In the genomic region with DNA sequence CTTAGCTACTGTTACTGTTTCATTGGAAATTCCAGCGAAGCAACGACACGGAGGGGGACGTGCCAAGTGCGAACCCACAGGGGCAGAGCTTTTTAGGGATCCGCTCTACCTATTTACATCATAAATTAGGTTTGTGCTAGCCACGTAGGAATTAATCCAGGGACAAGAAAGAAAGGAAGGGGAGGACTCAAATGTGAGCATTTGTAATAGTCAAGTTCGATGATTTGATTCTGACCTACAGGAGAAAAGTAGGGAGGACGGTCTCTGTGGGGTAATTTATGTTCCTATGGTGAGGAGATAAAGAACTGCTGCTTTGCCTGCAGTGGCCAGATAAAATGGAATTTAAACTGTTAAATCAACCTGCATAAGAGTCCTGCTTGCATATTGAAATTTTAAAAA, we compare ENCODE assay signal across 8 cellular contexts. TPM values are rescaled to one million over a fixed set of nuclear protein-coding genes. Genes with fewer than 3 reads are reported as not detected.
DNase-seq lines count a peak whose midpoint lies in the region; TF ChIP-seq lines count a peak whose summit lies in the region.

No MANE protein-coding gene starts in this region.

- H3K27me3 ChIP-seq in transverse colon: no peaks in the 10 kb centered on the region

- in situ Hi-C loops in transverse colon (cut with MboI; ENCODE audit: low pct_ligation_motif_present in 1 of 4, low pct_unique_long_range_greater_than_20kb in 1 of 4, low sequenced_read_pairs in 3 of 4): no loop called here

- H3K27ac ChIP-seq in angular gyrus (ENCODE audit: low read depth, low read length): peak overlapping the region; percentile 66
- peak overlapping the region; percentile 78 to 89 (median 85) for H3K27ac ChIP-seq in transverse colon

- intact Hi-C loops in lower leg skin (cut with DNase I; ENCODE audit: low total_unique reads) (no loop called here), transverse colon (cut with DNase I; ENCODE audit: low total_unique reads) (no loop called here), head of caudate nucleus (cut with DNase I) (no loop called here)

- H3K27me3 Mint-ChIP-seq in activated naive CD4-positive, alpha-beta T cell treated with anti-CD3 and anti-CD28 coated beads, Interleukin-2, amount 10 ng/mL, durations not matched to agents 7 days and 5 days: no peaks in the 10 kb centered on the region

- H3K4me3 ChIP-seq in lower leg skin (ENCODE audit: low read depth, poor library complexity, severe bottlenecking) (peak overlapping the region; percentile 20), transverse colon (peak overlapping the region; percentile 4 to 54 (median 40))

- 1 to 30% methylated on average over 9 of the region's 9 CpGs for WGBS in lower leg skin, 2 donors
- 37% methylated on average over 9 of the region's 9 CpGs; no CpG with 5 or more reads in 1 of the 2 donors for WGBS in transverse colon (ENCODE audit: low coverage in 1 of 2), 2 donors

- H3K4me3 Mint-ChIP-seq in activated naive CD4-positive, alpha-beta T cell treated with anti-CD3 and anti-CD28 coated beads, Interleukin-2, amount 10 ng/mL, durations not matched to agents 7 days and 5 days: peak overlapping the region; percentile 95

- H3K36me3 ChIP-seq in transverse colon: no peaks in the 10 kb centered on the region

- no peak for DNase-seq in activated naive CD4-positive, alpha-beta T cell treated with anti-CD3 and anti-CD28 coated beads, Interleukin-2, amount 10 ng/mL, durations not matched to agents 7 days and 5 days
- no peak for DNase-seq in activated naive CD4-positive, alpha-beta T cell treated with Interleukin-2 at 50 U/mL for 16 hours
- DNase-seq in lower leg skin (ENCODE audit: low spot score in 2 of 2) (no peak), transverse colon (no peak), GOT3 (lab: John Stamatoyannopoulos, UW) (no peak), head of caudate nucleus (no peak), ureter (ENCODE audit: low spot score) (no peak)

- no peak for TF ChIP-seq EP300 in transverse colon (IDR thresholded peaks at IDR 0.05; ENCODE audit: low read depth)

- peaks cover 19% of the 10 kb centered on the region for H3K36me3 Mint-ChIP-seq in activated naive CD4-positive, alpha-beta T cell treated with anti-CD3 and anti-CD28 coated beads, Interleukin-2, amount 10 ng/mL, durations not matched to agents 7 days and 5 days

- TF ChIP-seq POLR2A in lower leg skin (IDR thresholded peaks at IDR 0.05) (no peak), transverse colon (IDR thresholded peaks at IDR 0.05) (no peak)

- no peaks in the 10 kb centered on the region for H3K9me3 ChIP-seq in transverse colon

- peaks cover 36% of the 10 kb centered on the region for H3K4me1 Mint-ChIP-seq in activated naive CD4-positive, alpha-beta T cell treated with anti-CD3 and anti-CD28 coated beads, Interleukin-2, amount 10 ng/mL, durations not matched to agents 7 days and 5 days

- H3K27ac Mint-ChIP-seq in activated naive CD4-positive, alpha-beta T cell treated with anti-CD3 and anti-CD28 coated beads, Interleukin-2, amount 10 ng/mL, durations not matched to agents 7 days and 5 days: peak overlapping the region; percentile 95

- no peaks in the 10 kb centered on the region for H3K9me3 Mint-ChIP-seq in activated naive CD4-positive, alpha-beta T cell treated with anti-CD3 and anti-CD28 coated beads, Interleukin-2, amount 10 ng/mL, durations not matched to agents 7 days and 5 days

- peaks cover 0 to 26% (median 0%) of the 10 kb centered on the region in 4 donors for H3K4me1 ChIP-seq in transverse colon

- CTCF ChIA-PET in activated naive CD4-positive, alpha-beta T cell treated with anti-CD3 and anti-CD28 coated beads, Interleukin-2, amount 10 ng/mL, durations not matched to agents 7 days and 5 days (lab: Charles Lee): no interaction called here

- TF ChIP-seq CTCF in lower leg skin (IDR thresholded peaks at IDR 0.05): no peak
- TF ChIP-seq CTCF in transverse colon (IDR thresholded peaks at IDR 0.05): no peak

RNA-seq across cellular contexts. Expression of gene INTS6L, which starts 1.7 kb away (rescaled TPM):
- total RNA-seq in lower leg skin: 10 to 100 TPM in 1 of 4 donors, 1 to 10 TPM in 3; 7.4 to 10.8 (median 9.0) TPM
- 100 to 1,000 TPM in 1 of 4 donors, 10 to 100 TPM in 3; 23.5 to 195 (median 44.4) TPM for total RNA-seq in transverse colon
- 19.8 TPM for total RNA-seq in ureter
